In the genomic region with DNA sequence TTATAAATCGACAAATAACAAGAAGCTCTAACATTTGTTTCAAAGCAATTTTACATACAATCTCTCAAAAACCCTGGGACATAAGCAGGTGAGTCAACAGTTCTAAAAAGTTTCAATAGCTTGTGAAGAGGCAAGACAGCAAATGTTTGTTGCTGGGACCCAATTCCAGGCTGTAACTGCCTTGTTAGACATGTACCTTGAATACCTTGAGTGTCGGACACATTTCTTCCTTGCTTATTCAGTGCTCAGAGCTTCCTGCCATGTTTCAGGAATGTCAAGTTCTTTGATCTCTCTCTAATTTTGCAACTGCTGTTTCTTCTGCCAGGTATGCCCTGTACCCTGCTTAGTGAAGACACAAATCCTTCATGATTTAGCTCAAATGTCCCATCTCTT, we compare ENCODE assay signal across 15 cellular contexts. TPM values are rescaled to one million over a fixed set of nuclear protein-coding genes. Genes with fewer than 3 reads are reported as not detected.
DNase-seq lines count a peak whose midpoint lies in the region; ATAC-seq, FAIRE-seq and TF ChIP-seq lines count a peak whose summit lies in the region.
"Had no signal": no experiment of that assay in that cellular context is flagged by ENCODE, and none has a peak within 500 bp of the region (broad histone marks: within the 10 kb centered on the region; RNA-seq: fewer than 3 reads in every experiment).

No MANE protein-coding gene starts in this region.

- intact Hi-C loops in esophagus squamous epithelium (cut with DNase I) (no loop called here), lower lobe of right lung (cut with DNase I) (no loop called here), upper lobe of right lung (cut with DNase I) (no loop called here), mammary epithelial cell (cut with micrococcal nuclease) (no loop called here)

- no peak for FAIRE-seq in bronchial epithelial cell (lab: Jason Lieb, UNC)
- FAIRE-seq: H1, HepG2 had no signal

- no TSS peak for BruUV-seq in mammary epithelial cell (replicated peaks; lab: Mats Ljungman, UMichigan)

- DNase-seq in bronchial epithelial cell (ENCODE audit: low read depth) (peak; percentile 23), esophagus squamous epithelium (lab: John Stamatoyannopoulos, UW) (no peak), lower lobe of right lung (no peak), upper lobe of right lung (no peak), RKO (ENCODE audit: low spot score) (no peak), WERI-Rb-1 (no peak), mammary epithelial cell (no peak)
- DNase-seq: 8988T; CD4-positive, alpha-beta memory T cell; DMS79 treated with DMSO at 0.1 percent for 48 hours; GF-D8; H9 had no signal

- 41 to 57% methylated on average over 2 of the region's 2 CpGs for WGBS in esophagus squamous epithelium, 2 donors
- 56% methylated on average over 2 of the region's 2 CpGs for WGBS in mammary epithelial cell (ENCODE audit: low coverage, missing lambda C conversion rate)

- peaks cover 12 to 68% (median 28%) of the 10 kb centered on the region in 3 donors for H3K4me1 ChIP-seq in esophagus squamous epithelium
- H3K4me1 ChIP-seq in lower lobe of right lung, result peaks cover 19% of the 10 kb centered on the region
- peaks cover 8% of the 10 kb centered on the region for H3K4me1 ChIP-seq in upper lobe of right lung
- peaks cover 13% of the 10 kb centered on the region for H3K4me1 ChIP-seq in mammary epithelial cell (ENCODE audit: insufficient read depth, low read length)

- TF ChIP-seq CTCF in bronchial epithelial cell (IDR thresholded peaks at IDR 0.05; ENCODE audit: insufficient read depth, low read length, severe bottlenecking), result no peak
- no peak for TF ChIP-seq CTCF in esophagus squamous epithelium (IDR thresholded peaks at IDR 0.05)
- TF ChIP-seq CTCF in lower lobe of right lung (IDR thresholded peaks at IDR 0.05), result no peak
- no peak for TF ChIP-seq CTCF in upper lobe of right lung (IDR thresholded peaks at IDR 0.05)
- no peak for TF ChIP-seq CTCF in WERI-Rb-1 (IDR thresholded peaks at IDR 0.05; ENCODE audit: low read depth, low read length)
- no peak for TF ChIP-seq CTCF in mammary epithelial cell (conservative IDR thresholded peaks at IDR 0.05 in 1 of 2, IDR thresholded peaks at IDR 0.05 in 1 of 2; ENCODE audit: extremely low read depth in 1 of 2, insufficient read depth in 1 of 2, low read depth in 1 of 2, low read length in 2 of 2)

- no peaks in the 10 kb centered on the region for H3K79me2 ChIP-seq in mammary epithelial cell (ENCODE audit: insufficient read depth, low read length)

- CTCF ChIA-PET in mammary epithelial cell (lab: Charles Lee; ENCODE audit: low non-redundant PET), result no interaction called here

- H3K27ac ChIP-seq in esophagus squamous epithelium, result peak overlapping the region; percentile 64 to 79 (median 74)
- H3K27ac ChIP-seq in lower lobe of right lung, result no peak overlapping the region
- H3K27ac ChIP-seq in upper lobe of right lung, result no peak overlapping the region
- no peak overlapping the region for H3K27ac ChIP-seq in WERI-Rb-1
- no peak overlapping the region for H3K27ac ChIP-seq in mammary epithelial cell (ENCODE audit: insufficient read depth, low read depth, low read length)
- H3K27ac ChIP-seq: BLaER1 had no signal

- H3K4me3 ChIP-seq in bronchial epithelial cell (ENCODE audit: low read depth, low read length), result no peak overlapping the region
- no peak overlapping the region for H3K4me3 ChIP-seq in esophagus squamous epithelium
- H3K4me3 ChIP-seq in lower lobe of right lung, result no peak overlapping the region
- H3K4me3 ChIP-seq in upper lobe of right lung, result no peak overlapping the region
- no peak overlapping the region for H3K4me3 ChIP-seq in WERI-Rb-1 (ENCODE audit: low read depth, low read length)
- H3K4me3 ChIP-seq in mammary epithelial cell (replicated peaks in 1 of 3; ENCODE audit: insufficient read depth in 1 of 3, low read depth in 2 of 3, low read length in 3 of 3), result no peak overlapping the region
- H3K4me3 ChIP-seq: BLaER1 had no signal

- no peak overlapping the region for H2AFZ ChIP-seq in mammary epithelial cell (ENCODE audit: low read depth, low read length)

- TF ChIP-seq POLR2A in esophagus squamous epithelium (IDR thresholded peaks at IDR 0.05), result no peak

- H3K36me3 ChIP-seq in bronchial epithelial cell (ENCODE audit: control insufficient read depth, insufficient read depth, low read length) (no peaks in the 10 kb centered on the region), esophagus squamous epithelium (no peaks in the 10 kb centered on the region), lower lobe of right lung (no peaks in the 10 kb centered on the region), upper lobe of right lung (no peaks in the 10 kb centered on the region), WERI-Rb-1 (no peaks in the 10 kb centered on the region), mammary epithelial cell (ENCODE audit: insufficient read depth, low read length) (no peaks in the 10 kb centered on the region)
- H3K36me3 ChIP-seq: BLaER1 had no signal

- H4K20me1 ChIP-seq in mammary epithelial cell (ENCODE audit: insufficient read depth, low read length), result no peaks in the 10 kb centered on the region

- peak; percentile 67 to 80 for ATAC-seq in lower lobe of right lung
- ATAC-seq in upper lobe of right lung, result peak; percentile 68
- ATAC-seq: HepG2 had no signal

- H3K27me3 ChIP-seq in bronchial epithelial cell (ENCODE audit: control insufficient read depth, insufficient read depth, low read length), result peaks cover 7% of the 10 kb centered on the region
- H3K27me3 ChIP-seq in esophagus squamous epithelium, result peaks cover 0 to 5% (median 0%) of the 10 kb centered on the region in 4 donors
- peaks cover 6% of the 10 kb centered on the region for H3K27me3 ChIP-seq in lower lobe of right lung (ENCODE audit: low read depth)
- H3K27me3 ChIP-seq in upper lobe of right lung, result no peaks in the 10 kb centered on the region
- no peaks in the 10 kb centered on the region for H3K27me3 ChIP-seq in WERI-Rb-1 (ENCODE audit: insufficient read depth, low read depth, severe bottlenecking)
- peaks cover 6% of the 10 kb centered on the region for H3K27me3 ChIP-seq in mammary epithelial cell (ENCODE audit: insufficient read depth, low read length)

- dilution Hi-C loops in mammary epithelial cell (cut with HindIII; ENCODE audit: low sequenced_read_pairs), result no loop called here

- in situ Hi-C loops in mammary epithelial cell (cut with MboI; ENCODE audit: low sequenced_read_pairs in 2 of 2), result loop anchor here in 1 of 2 donors (25.0 kb wide), 1 partner anchor 365 kb away; no protein-coding TSS in a partner anchor

- H3K9me3 ChIP-seq in esophagus squamous epithelium (no peaks in the 10 kb centered on the region), lower lobe of right lung (no peaks in the 10 kb centered on the region), upper lobe of right lung (no peaks in the 10 kb centered on the region), WERI-Rb-1 (ENCODE audit: severe bottlenecking) (no peaks in the 10 kb centered on the region), mammary epithelial cell (replicated peaks; ENCODE audit: insufficient read depth, low read length) (no peaks in the 10 kb centered on the region)
- H3K9me3 ChIP-seq: BLaER1 had no signal

- no peak overlapping the region for H3K9ac ChIP-seq in mammary epithelial cell (ENCODE audit: insufficient read depth, low read length)
- H3K9ac ChIP-seq: BLaER1 had no signal

- H3K4me2 ChIP-seq in mammary epithelial cell (ENCODE audit: insufficient read depth, low read depth, low read length), result no peak overlapping the region
- H3K4me2 ChIP-seq: BLaER1 had no signal

RNA-seq across cellular contexts. Expression of gene CH25H, which starts 5.1 kb away (rescaled TPM):
- total RNA-seq in bronchial epithelial cell (not detected in 2 replicates), esophagus squamous epithelium (10 to 100 TPM in 2 of 4 donors, 1 to 10 TPM in 2; 6.4 to 27.8 (median 11.5) TPM), lower lobe of right lung (4.4 TPM), upper lobe of right lung (7.8 TPM), mammary epithelial cell (under 1 TPM in 1 of 2 donors, not detected in 1; 0.17 TPM)
- not detected for polyA plus RNA-seq in mammary epithelial cell
- polyA minus RNA-seq in mammary epithelial cell, result not detected
- total RNA-seq: CD4-positive, alpha-beta memory T cell; HepG2 had no signal
- polyA plus RNA-seq: HepG2 had no signal

RNA-seq across cellular contexts. Expression of gene LIPA, which starts 49.5 kb away (rescaled TPM):
- 13.6 and 20.8 TPM in 2 replicates for total RNA-seq in bronchial epithelial cell
- 10 to 100 TPM; 19.9 to 64.1 (median 28.8) TPM for total RNA-seq in esophagus squamous epithelium
- total RNA-seq in lower lobe of right lung, result 174 TPM
- 194 TPM for total RNA-seq in upper lobe of right lung
- total RNA-seq in mammary epithelial cell, result 10 to 100 TPM; 58.5 to 62.2 TPM
- polyA plus RNA-seq in mammary epithelial cell, result 50.9 TPM
- 69.8 TPM for polyA minus RNA-seq in mammary epithelial cell

Comparison
In these comparisons a context has a peak if more than half of its experiments do, and no peak if none do; other contexts are left out.
1. H3K27ac ChIP-seq: peak in esophagus squamous epithelium (4 of 4); none in lower lobe of right lung (single experiment), upper lobe of right lung (single experiment), WERI-Rb-1 (single experiment) and mammary epithelial cell (single experiment).